Comparison of ENCODE assay signal across 9 cellular contexts in the genomic region with DNA sequence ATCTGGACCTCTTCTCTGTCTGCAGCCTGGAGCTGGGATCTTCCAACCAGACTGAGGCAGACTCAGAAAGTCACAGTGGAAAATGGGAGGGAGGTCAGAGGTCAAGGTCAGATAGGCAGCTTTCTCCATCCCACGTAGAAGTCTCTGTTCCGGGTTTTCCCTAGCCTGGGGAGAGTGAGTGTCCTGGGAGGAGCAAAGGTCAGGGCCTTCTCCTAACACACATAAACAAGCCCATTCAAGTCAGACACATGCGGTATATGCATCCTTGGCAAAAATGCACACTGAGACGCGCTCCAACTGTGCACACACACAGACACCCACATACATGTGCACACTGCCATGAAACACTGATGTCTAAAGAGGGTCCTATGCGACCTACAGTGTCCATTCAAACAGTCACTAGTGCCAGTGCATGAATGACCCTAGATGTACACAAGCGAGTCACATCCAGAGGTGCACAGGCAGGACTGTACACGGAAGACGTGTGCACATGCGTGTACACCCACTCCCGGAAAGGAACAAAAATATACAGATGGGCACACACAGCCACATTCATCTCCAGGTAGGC. TPM values are rescaled to one million over a fixed set of nuclear protein-coding genes. Genes with fewer than 3 reads are reported as not detected.
DNase-seq lines count a peak whose midpoint lies in the region; ATAC-seq and TF ChIP-seq lines count a peak whose summit lies in the region.
"Had no signal": no experiment of that assay in that cellular context is flagged by ENCODE, and none has a peak within 500 bp of the region (broad histone marks: within the 10 kb centered on the region; RNA-seq: fewer than 3 reads in every experiment).

No MANE protein-coding gene starts in this region.

- no peaks in the 10 kb centered on the region for H3K9me2 ChIP-seq in DOHH2 (replicated peaks; ENCODE audit: control insufficient read depth, low read length)

- H3K9me3 ChIP-seq in DOHH2 (ENCODE audit: control insufficient read depth, insufficient read depth, low read length) (no peaks in the 10 kb centered on the region), iPS-18c (ENCODE audit: control insufficient read depth, insufficient read depth, low read length) (no peaks in the 10 kb centered on the region)

- TF ChIP-seq CTCF in DOHH2 (IDR thresholded peaks at IDR 0.05; ENCODE audit: low read depth, low read length, poor library complexity, severe bottlenecking) = no peak

- H3K4me2 ChIP-seq in DOHH2 (ENCODE audit: low read length) = peak overlapping the region; percentile 99

- peaks cover 19% of the 10 kb centered on the region for H3K36me3 ChIP-seq in DOHH2 (ENCODE audit: control insufficient read depth, low read length)

- peak overlapping the region; percentile 55 for H3K27ac ChIP-seq in DOHH2 (ENCODE audit: low read depth, low read length)

- no peaks in the 10 kb centered on the region for H3K9me3 Mint-ChIP-seq in activated T-helper 17 cell treated with anti-CD3 and anti-CD28 coated beads, Interleukin-2, amount 50 U/mL, for 72 hours
- H3K9me3 Mint-ChIP-seq in stimulated activated naive CD8-positive, alpha-beta T cell treated with anti-CD3 and anti-CD28 coated beads, Interleukin-15, amount 100 ng/mL, for 72 hours = peaks cover 0 to 2% of the 10 kb centered on the region in 2 donors

- no peaks in the 10 kb centered on the region for H3K27me3 ChIP-seq in DOHH2 (ENCODE audit: control insufficient read depth, low read length)

- no peak for DNase-seq in stimulated activated naive CD8-positive, alpha-beta T cell treated with anti-CD3 and anti-CD28 coated beads, Interleukin-15, amount 100 ng/mL, for 72 hours
- DNase-seq in NCI-H774 (lab: John Stamatoyannopoulos, UW) (no peak), NCI-H1694 treated with DMSO at 0.1 percent for 48 hours (lab: John Stamatoyannopoulos, UW) (no peak)

- ATAC-seq in HG03064 (IDR thresholded peaks at IDR 0.05; ENCODE audit: low read depth, unreplicated experiment) (peak; percentile 12), GM18858 (IDR thresholded peaks at IDR 0.05; ENCODE audit: unreplicated experiment) (no peak)
- no peak for ATAC-seq in activated T-helper 17 cell treated with anti-CD3 and anti-CD28 coated beads, Interleukin-2, amount 50 U/mL, for 72 hours (replicated peaks)
- no peak for ATAC-seq in stimulated activated naive CD8-positive, alpha-beta T cell treated with anti-CD3 and anti-CD28 coated beads, Interleukin-15, amount 100 ng/mL, for 72 hours

- H3K4me3 ChIP-seq in DOHH2 (ENCODE audit: low read length) (peak overlapping the region; percentile 85), iPS-18c (ENCODE audit: insufficient read depth, low read depth, low read length) (peak overlapping the region; percentile 99)

- H3K4me1 Mint-ChIP-seq in activated T-helper 17 cell treated with anti-CD3 and anti-CD28 coated beads, Interleukin-2, amount 50 U/mL, for 72 hours = peaks cover 25% of the 10 kb centered on the region
- peaks cover 89% of the 10 kb centered on the region for H3K4me1 Mint-ChIP-seq in stimulated activated naive CD8-positive, alpha-beta T cell treated with anti-CD3 and anti-CD28 coated beads, Interleukin-15, amount 100 ng/mL, for 72 hours

- no peaks in the 10 kb centered on the region for H3K27me3 Mint-ChIP-seq in activated T-helper 17 cell treated with anti-CD3 and anti-CD28 coated beads, Interleukin-2, amount 50 U/mL, for 72 hours
- no peaks in the 10 kb centered on the region for H3K27me3 Mint-ChIP-seq in stimulated activated naive CD8-positive, alpha-beta T cell treated with anti-CD3 and anti-CD28 coated beads, Interleukin-15, amount 100 ng/mL, for 72 hours

- H3K4me3 Mint-ChIP-seq in activated T-helper 17 cell treated with anti-CD3 and anti-CD28 coated beads, Interleukin-2, amount 50 U/mL, for 72 hours = peak overlapping the region; percentile 96
- H3K4me3 Mint-ChIP-seq in stimulated activated naive CD8-positive, alpha-beta T cell treated with anti-CD3 and anti-CD28 coated beads, Interleukin-15, amount 100 ng/mL, for 72 hours = peak overlapping the region; percentile 96 to 98

- peaks cover 26% of the 10 kb centered on the region for H3K4me1 ChIP-seq in DOHH2 (ENCODE audit: control insufficient read depth, low read length)

- peaks cover 44% of the 10 kb centered on the region for H3K79me2 ChIP-seq in DOHH2 (ENCODE audit: control insufficient read depth, low read length)

- peak overlapping the region; percentile 90 for H3K27ac Mint-ChIP-seq in activated T-helper 17 cell treated with anti-CD3 and anti-CD28 coated beads, Interleukin-2, amount 50 U/mL, for 72 hours
- H3K27ac Mint-ChIP-seq in stimulated activated naive CD8-positive, alpha-beta T cell treated with anti-CD3 and anti-CD28 coated beads, Interleukin-15, amount 100 ng/mL, for 72 hours = peak overlapping the region; percentile 92

- H4K20me1 ChIP-seq in DOHH2 (ENCODE audit: control insufficient read depth, insufficient read depth, low read depth, low read length) = no peaks in the 10 kb centered on the region; the same call in 1 of the 2 replicates

- H3K36me3 Mint-ChIP-seq in activated T-helper 17 cell treated with anti-CD3 and anti-CD28 coated beads, Interleukin-2, amount 50 U/mL, for 72 hours (ENCODE audit: low read depth) = peaks cover 70% of the 10 kb centered on the region

- H3F3A ChIP-seq in DOHH2 (ENCODE audit: control insufficient read depth, insufficient read depth) = no peaks in the 10 kb centered on the region; the same call in 1 of the 2 replicates

RNA-seq across cellular contexts. Expression of a gene that starts 0.7 kb away (rescaled TPM):
- 100 to 1,000 TPM in 1 of 2 donors, 10 to 100 TPM in 1; 89.9 to 159 TPM for total RNA-seq in activated T-helper 17 cell treated with anti-CD3 and anti-CD28 coated beads, Interleukin-2, amount 50 U/mL, for 72 hours

RNA-seq across cellular contexts. Expression of a gene that starts 7.3 kb away (rescaled TPM):
- total RNA-seq in activated T-helper 17 cell treated with anti-CD3 and anti-CD28 coated beads, Interleukin-2, amount 50 U/mL, for 72 hours = 100 to 1,000 TPM in 1 of 2 donors, 10 to 100 TPM in 1; 84.6 to 112 TPM

RNA-seq across cellular contexts. Expression of a gene that starts 12.8 kb away (rescaled TPM):
- total RNA-seq in activated T-helper 17 cell treated with anti-CD3 and anti-CD28 coated beads, Interleukin-2, amount 50 U/mL, for 72 hours = under 1 TPM; 0.30 to 0.93 TPM
- total RNA-seq: SK-MEL-5 had no signal

RNA-seq across cellular contexts. Expression of a gene that starts 40.2 kb away (rescaled TPM):
- total RNA-seq in activated T-helper 17 cell treated with anti-CD3 and anti-CD28 coated beads, Interleukin-2, amount 50 U/mL, for 72 hours = 100 to 1,000 TPM in 1 of 2 donors, 10 to 100 TPM in 1; 81.1 to 106 TPM

RNA-seq across cellular contexts. Expression of a gene that starts 40.3 kb away (rescaled TPM):
- 10 to 100 TPM; 66.1 to 72.7 TPM for total RNA-seq in activated T-helper 17 cell treated with anti-CD3 and anti-CD28 coated beads, Interleukin-2, amount 50 U/mL, for 72 hours
